Comparison of ENCODE assay signal across 8 cellular contexts in the genomic region with DNA sequence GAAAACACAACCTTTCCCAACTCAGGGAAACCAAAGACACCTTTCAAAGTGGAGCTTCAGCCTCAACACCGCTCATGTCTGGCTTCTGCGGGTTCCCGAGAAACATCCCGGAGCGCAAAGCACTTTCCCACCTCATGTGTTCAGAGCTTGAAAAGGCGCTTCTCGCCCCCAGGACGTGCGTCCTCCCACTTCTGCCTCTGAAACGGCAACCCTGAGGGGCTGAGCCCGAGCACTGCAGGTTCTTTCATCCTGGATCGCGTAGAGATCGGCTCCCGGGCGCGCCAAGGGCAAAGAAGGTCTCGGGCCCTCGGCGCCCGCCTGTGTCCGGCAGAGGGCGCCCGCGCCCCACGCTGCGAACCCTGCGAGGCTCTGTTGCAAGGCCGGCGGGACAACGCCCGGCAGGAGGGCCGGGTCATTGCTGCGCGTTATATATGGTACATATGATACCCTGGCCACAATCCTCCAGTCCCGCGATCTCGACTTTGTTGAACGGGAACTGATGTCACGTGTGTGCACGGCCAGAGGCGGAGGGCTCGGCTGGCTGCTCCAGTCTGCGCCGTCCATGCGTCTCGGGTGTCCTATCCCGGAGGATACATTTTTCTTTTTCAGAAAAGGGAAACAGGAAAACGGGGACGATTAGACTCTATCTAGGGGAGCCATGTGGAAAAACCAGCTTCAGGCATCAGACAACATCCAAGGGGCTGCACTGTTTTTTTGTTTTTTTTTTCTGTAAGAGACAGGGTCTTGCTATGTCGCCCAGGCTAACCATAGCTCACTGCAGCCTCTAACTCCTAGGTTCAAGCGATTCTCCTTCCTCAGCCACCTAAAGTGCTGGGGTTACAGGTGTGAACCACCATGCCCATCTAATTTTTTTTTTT. TPM values are rescaled to one million over a fixed set of nuclear protein-coding genes. Genes with fewer than 3 reads are reported as not detected.
DNase-seq lines count a peak whose midpoint lies in the region; ATAC-seq lines count a peak whose summit lies in the region.

No MANE protein-coding gene starts in this region.

- peak; percentile 73 to 78 for DNase-seq in NCI-H2081 (lab: John Stamatoyannopoulos, UW)
- no peak for DNase-seq in NCI-H2081 treated with DMSO at 0.1 percent for 48 hours (lab: John Stamatoyannopoulos, UW)
- DNase-seq in NCI-H2227 (lab: John Stamatoyannopoulos, UW; ENCODE audit: unreplicated experiment): peak; percentile 95
- peak; percentile 88 for DNase-seq in activated CD4-positive, CD25-positive, alpha-beta regulatory T cell treated with anti-CD3 and anti-CD28 coated beads, Interleukin-2, amount 50 U/mL, for 72 hours
- DNase-seq in cerebellum (ENCODE audit: low spot score): peak; percentile 83
- peak; percentile 77 for DNase-seq in kidney tubule cell (ENCODE audit: low spot score)
- DNase-seq in stimulated activated CD4-positive, alpha-beta T cell treated with anti-CD3 and anti-CD28 coated beads, Interleukin-15, amount 100 ng/mL, for 48 hours (ENCODE audit: low read depth in 2 of 2): peak; percentile 55 to 73

- peak; percentile 86 for ATAC-seq in HG03097 (IDR thresholded peaks at IDR 0.05; ENCODE audit: low FRiP score, unreplicated experiment)

RNA-seq across cellular contexts. Expression of a gene that starts 19.1 kb away (rescaled TPM):
- total RNA-seq in cerebellum: 27.3 TPM

RNA-seq across cellular contexts. Expression of a gene that starts 27.2 kb away (rescaled TPM):
- total RNA-seq in cerebellum: 4.9 TPM
